ENCODE assay signal across 23 cellular contexts in genomic region chr19:4266253-4267000, GRCh38. TPM values are rescaled to one million over a fixed set of nuclear protein-coding genes. Genes with fewer than 3 reads are reported as not detected.
DNase-seq lines count a peak whose midpoint lies in the region; ATAC-seq and TF ChIP-seq lines count a peak whose summit lies in the region.
"Had no signal": no experiment of that assay in that cellular context is flagged by ENCODE, and none has a peak within 500 bp of the region (broad histone marks: within the 10 kb centered on the region; RNA-seq: fewer than 3 reads in every experiment).

No MANE protein-coding gene starts in this region.

- CTCF ChIA-PET in HCT116 (lab: Charles Lee): interaction anchor here (0.5 to 2.9 kb wide), 37 partner anchors 7 to 525 kb away, joined by 3 to 52 read pairs (median 5); partner anchors contain the start of genes CHAF1A, MPND, PLIN5 and SH3GL1
- CTCF ChIA-PET in naive thymus-derived CD4-positive, alpha-beta T cell (lab: Charles Lee): interaction anchor here (0.6 to 6.0 kb wide), 24 partner anchors 9 to 961 kb away, joined by 3 to 51 read pairs (median 4); partner anchors contain the start of genes MPND, TMIGD2 and YJU2

- no peaks in the 10 kb centered on the region for H3K9me3 ChIP-seq in BLaER1 treated with 17β-estradiol and CSF1 and Interleukin-3, amounts not matched to agents 10 nM and 100 nM (replicated peaks in 1 of 11)
- no peaks in the 10 kb centered on the region for H3K9me3 ChIP-seq in HCT116 (ENCODE audit: control insufficient read depth in 1 of 2, insufficient read depth in 1 of 2, low read depth in 1 of 2, low read length in 2 of 2)
- H3K9me3 ChIP-seq in naive thymus-derived CD4-positive, alpha-beta T cell (ENCODE audit: control insufficient read depth in 2 of 3, low read length in 3 of 3): no peaks in the 10 kb centered on the region
- H3K9me3 ChIP-seq: sigmoid colon had no signal

- H4K20me1 ChIP-seq in BLaER1 treated with 17β-estradiol and CSF1 and Interleukin-3, amounts not matched to agents 10 nM and 100 nM: peaks cover 5 to 20% (median 14%) of the 10 kb centered on the region in 11 experiments; a peak in 18 of 22 replicates
- H4K20me1 ChIP-seq in HCT116 (ENCODE audit: insufficient read depth): no peaks in the 10 kb centered on the region

- POLR2A ChIA-PET in HCT116 (lab: Charles Lee): interaction anchor here (0.6 to 1.6 kb wide), 2 partner anchors 10 to 77 kb away, joined by 3 to 10 read pairs; partner anchors contain the start of gene MPND
- POLR2A ChIA-PET in activated naive CD8-positive, alpha-beta T cell treated with anti-CD3 and anti-CD28 coated beads, Interleukin-2, amount 10 ng/mL, durations not matched to agents 7 days and 5 days (lab: Charles Lee): interaction anchor here (1.1 to 4.0 kb wide), 7 partner anchors 11 to 205 kb away, joined by 3 to 22 read pairs (median 7); partner anchors contain the start of genes CHAF1A, HDGFL2, MPND and SH3GL1
- POLR2A ChIA-PET in naive thymus-derived CD4-positive, alpha-beta T cell (lab: Charles Lee): interaction anchor here (1.2 to 1.7 kb wide), 4 partner anchors 36 to 136 kb away, joined by 3 to 5 read pairs (median 4); partner anchors contain the start of genes CHAF1A, SH3GL1 and TMIGD2

- H3K27me3 Mint-ChIP-seq in activated naive CD8-positive, alpha-beta T cell treated with anti-CD3 and anti-CD28 coated beads, Interleukin-2, amount 10 ng/mL, durations not matched to agents 7 days and 5 days: no peaks in the 10 kb centered on the region
- H3K27me3 Mint-ChIP-seq in naive thymus-derived CD4-positive, alpha-beta T cell: no peaks in the 10 kb centered on the region
- H3K27me3 Mint-ChIP-seq: progenitor cell of endocrine pancreas had no signal

- ATAC-seq in HCT116 (peak; percentile 3; the same call in 1 of the 2 replicates), GM21786 (IDR thresholded peaks at IDR 0.05; ENCODE audit: unreplicated experiment) (no peak)
- ATAC-seq in activated naive CD8-positive, alpha-beta T cell treated with anti-CD3 and anti-CD28 coated beads, Interleukin-2, amount 10 ng/mL, durations not matched to agents 7 days and 5 days (ENCODE audit: low read depth): no peak
- ATAC-seq in naive thymus-derived CD4-positive, alpha-beta T cell: no peak

- H3K4me3 ChIP-seq in BLaER1 treated with 17β-estradiol and CSF1 and Interleukin-3, amounts not matched to agents 10 nM and 100 nM: no peak overlapping the region
- H3K4me3 ChIP-seq in HCT116 (replicated peaks in 1 of 2; ENCODE audit: low read depth in 1 of 2, low read length in 2 of 2): no peak overlapping the region
- H3K4me3 ChIP-seq in naive thymus-derived CD4-positive, alpha-beta T cell (ENCODE audit: low read length): no peak overlapping the region
- H3K4me3 ChIP-seq: sigmoid colon had no signal

- H3K9me2 ChIP-seq in HCT116 (ENCODE audit: insufficient read depth): no peaks in the 10 kb centered on the region

- peaks cover 17% of the 10 kb centered on the region for H3K36me3 Mint-ChIP-seq in activated naive CD8-positive, alpha-beta T cell treated with anti-CD3 and anti-CD28 coated beads, Interleukin-2, amount 10 ng/mL, durations not matched to agents 7 days and 5 days
- H3K36me3 Mint-ChIP-seq in naive thymus-derived CD4-positive, alpha-beta T cell: peaks cover 4 to 23% (median 13%) of the 10 kb centered on the region in 5 donors

- H3K27ac Mint-ChIP-seq in activated naive CD8-positive, alpha-beta T cell treated with anti-CD3 and anti-CD28 coated beads, Interleukin-2, amount 10 ng/mL, durations not matched to agents 7 days and 5 days: peak overlapping the region; percentile 95
- peak overlapping the region in 5 of 9 donors; percentile 14 to 73 (median 48) for H3K27ac Mint-ChIP-seq in naive thymus-derived CD4-positive, alpha-beta T cell
- H3K27ac Mint-ChIP-seq: progenitor cell of endocrine pancreas; T-helper 2 cell treated with Interferon-gamma antibody and Interleukin-4, amounts not matched to agents 5 μg/mL and 100 μg/mL, for 36 hours had no signal

- peak overlapping the region; percentile 35 for H3K4me3 Mint-ChIP-seq in activated naive CD8-positive, alpha-beta T cell treated with anti-CD3 and anti-CD28 coated beads, Interleukin-2, amount 10 ng/mL, durations not matched to agents 7 days and 5 days
- H3K4me3 Mint-ChIP-seq in naive thymus-derived CD4-positive, alpha-beta T cell: peak overlapping the region in 1 of 10 donors; percentile 35
- H3K4me3 Mint-ChIP-seq: HFFc6; T-helper 2 cell treated with Interferon-gamma antibody and Interleukin-4, amounts not matched to agents 5 μg/mL and 100 μg/mL, for 36 hours had no signal

- intact Hi-C loops in HCT116 (cut with micrococcal nuclease): loop anchor here (10.0 kb wide), 1 partner anchor 258 kb away; no protein-coding TSS in a partner anchor
- intact Hi-C loops in naive thymus-derived CD4-positive, alpha-beta T cell (cut with micrococcal nuclease): loop anchor here (2.0 to 5.0 kb wide), 2 partner anchors 36 to 76 kb away; partner anchors contain the start of genes FSD1 (in 2 of the 2), TMIGD2 (in 2 of the 2) and MPND (in 1 of the 2)

- H3K4me2 ChIP-seq in BLaER1 treated with 17β-estradiol and CSF1 and Interleukin-3, amounts not matched to agents 10 nM and 100 nM: peak overlapping the region in 7 of 11 experiments; percentile 22 to 66 (median 40); a peak in 13 of 22 replicates
- no peak overlapping the region for H3K4me2 ChIP-seq in HCT116 (ENCODE audit: low read length)

- TF ChIP-seq CTCF in HCT116 (IDR thresholded peaks at IDR 0.05 in 2 of 3, conservative IDR thresholded peaks at IDR 0.05 in 1 of 3; ENCODE audit: borderline replicate concordance in 1 of 3, insufficient read depth in 1 of 3, low read depth in 2 of 3, low read length in 2 of 3): no peak

- H3K4me1 ChIP-seq in BLaER1 treated with 17β-estradiol and CSF1 and Interleukin-3, amounts not matched to agents 10 nM and 100 nM: peaks cover 21 to 52% (median 40%) of the 10 kb centered on the region in 10 experiments; a peak in 19 of 20 replicates
- H3K4me1 ChIP-seq in HCT116 (ENCODE audit: control insufficient read depth in 1 of 2, insufficient read depth in 2 of 2, low read length in 2 of 2): peaks cover 0 to 7% of the 10 kb centered on the region in 2 experiments; a peak in 1 of 4 replicates
- H3K4me1 ChIP-seq in naive thymus-derived CD4-positive, alpha-beta T cell (ENCODE audit: control insufficient read depth in 2 of 2, insufficient read depth in 2 of 2, low read length in 2 of 2): peaks cover 0 to 6% of the 10 kb centered on the region in 2 donors
- H3K4me1 ChIP-seq: sigmoid colon had no signal

- H3K9ac ChIP-seq in BLaER1 treated with 17β-estradiol and CSF1 and Interleukin-3, amounts not matched to agents 10 nM and 100 nM: no peak overlapping the region
- H3K9ac ChIP-seq in HCT116 (ENCODE audit: low read length): no peak overlapping the region

- H3K36me3 ChIP-seq in BLaER1 treated with 17β-estradiol and CSF1 and Interleukin-3, amounts not matched to agents 10 nM and 100 nM: peaks cover 69 to 98% (median 84%) of the 10 kb centered on the region in 11 experiments
- H3K36me3 ChIP-seq in HCT116 (ENCODE audit: control insufficient read depth in 1 of 2, insufficient read depth in 2 of 2, low read length in 2 of 2): peaks cover 2 to 18% of the 10 kb centered on the region in 2 experiments; a peak in 3 of 4 replicates
- H3K36me3 ChIP-seq in naive thymus-derived CD4-positive, alpha-beta T cell (ENCODE audit: control insufficient read depth in 2 of 3, insufficient read depth in 3 of 3, low read length in 3 of 3): peaks cover 7 to 77% (median 14%) of the 10 kb centered on the region in 3 experiments

- no peaks in the 10 kb centered on the region for H3K79me2 ChIP-seq in HCT116 (ENCODE audit: insufficient read depth, low read length)

- DNase-seq in HCT116 (ENCODE audit: low read depth, low spot score) (no peak), inferior parietal cortex (ENCODE audit: extremely low spot score) (no peak), NCI-H510A treated with DMSO at 0.1 percent for 48 hours (lab: John Stamatoyannopoulos, UW) (no peak)
- no peak for DNase-seq in activated naive CD8-positive, alpha-beta T cell treated with anti-CD3 and anti-CD28 coated beads, Interleukin-2, amount 10 ng/mL, durations not matched to agents 7 days and 5 days
- DNase-seq in naive thymus-derived CD4-positive, alpha-beta T cell: no peak
- DNase-seq: aorta; caudate nucleus; head of caudate nucleus; left ventricle myocardium superior; NCI-H1417 treated with DMSO at 0.1 percent for 48 hours; NCI-H2107; NCI-H510A; NK-92 treated with Interleukin-12 subunit alpha and Interleukin-12 subunit beta, amount 100 ng/mL, for 24 hours; sigmoid colon had no signal

- H3K9me3 Mint-ChIP-seq in activated naive CD8-positive, alpha-beta T cell treated with anti-CD3 and anti-CD28 coated beads, Interleukin-2, amount 10 ng/mL, durations not matched to agents 7 days and 5 days: no peaks in the 10 kb centered on the region
- H3K9me3 Mint-ChIP-seq in naive thymus-derived CD4-positive, alpha-beta T cell: no peaks in the 10 kb centered on the region
- H3K9me3 Mint-ChIP-seq: HFFc6; T-helper 2 cell treated with Interferon-gamma antibody and Interleukin-4, amounts not matched to agents 5 μg/mL and 100 μg/mL, for 36 hours had no signal

- RAD21 ChIA-PET in HCT116 (lab: Charles Lee; ENCODE audit: low non-redundant PET in 1 of 2, low total read pairs in 2 of 2, uncharacterized antibody in 2 of 2, unreplicated experiment in 2 of 2): interaction anchor here (0.6 to 2.2 kb wide), 9 partner anchors 19 to 259 kb away, joined by 3 to 17 read pairs (median 4); partner anchors contain the start of genes MPND (in 1 of the 2) and YJU2 (in 1 of the 2)

- peaks cover 29% of the 10 kb centered on the region for H3K4me1 Mint-ChIP-seq in activated naive CD8-positive, alpha-beta T cell treated with anti-CD3 and anti-CD28 coated beads, Interleukin-2, amount 10 ng/mL, durations not matched to agents 7 days and 5 days
- H3K4me1 Mint-ChIP-seq in naive thymus-derived CD4-positive, alpha-beta T cell: peaks cover 18 to 29% (median 23%) of the 10 kb centered on the region in 7 donors

- no peak for TF ChIP-seq RAD21 in HCT116 (IDR thresholded peaks at IDR 0.05; ENCODE audit: low read depth)

- no peaks in the 10 kb centered on the region for H3K27me3 ChIP-seq in BLaER1 treated with 17β-estradiol and CSF1 and Interleukin-3, amounts not matched to agents 10 nM and 100 nM
- H3K27me3 ChIP-seq in HCT116 (ENCODE audit: insufficient read depth, low read length): no peaks in the 10 kb centered on the region
- H3K27me3 ChIP-seq in naive thymus-derived CD4-positive, alpha-beta T cell (ENCODE audit: control insufficient read depth in 2 of 2, insufficient read depth in 2 of 2, low read length in 2 of 2): no peaks in the 10 kb centered on the region
- H3K27me3 ChIP-seq: sigmoid colon had no signal

- H2AFZ ChIP-seq in HCT116 (ENCODE audit: low read depth, low read length, poor library complexity, severe bottlenecking): no peak overlapping the region

- BruUV-seq in HCT116 (replicated peaks; lab: Mats Ljungman, UMichigan): no TSS peak

- 0 out of 22 replicates have a peak overlapping the region, but pooled peaks of 1 of the 11 experiments have one; percentile 3 for H3K27ac ChIP-seq in BLaER1 treated with 17β-estradiol and CSF1 and Interleukin-3, amounts not matched to agents 10 nM and 100 nM
- no peak overlapping the region for H3K27ac ChIP-seq in HCT116 (ENCODE audit: low read depth, low read length)
- no peak overlapping the region for H3K27ac ChIP-seq in naive thymus-derived CD4-positive, alpha-beta T cell (ENCODE audit: low read depth, low read length)
- H3K27ac ChIP-seq: sigmoid colon had no signal

- no peak for TF ChIP-seq POLR2A in HCT116 (IDR thresholded peaks at IDR 0.05; ENCODE audit: borderline replicate concordance, extremely low read depth, insufficient read depth, insufficient read length)

RNA-seq across cellular contexts. Expression of gene SHD, which starts 12.6 kb away (rescaled TPM):
- total RNA-seq in HCT116 (2021; ENCODE audit: unreplicated experiment): 2.0 TPM
- polyA plus RNA-seq in HCT116 (2012): 2.9 and 3.7 TPM in 2 replicates
- total RNA-seq in activated naive CD8-positive, alpha-beta T cell treated with anti-CD3 and anti-CD28 coated beads, Interleukin-2, amount 10 ng/mL, durations not matched to agents 7 days and 5 days: not detected
- 1 to 10 TPM in 1 of 5 experiments, not detected in 4; 2.3 TPM for total RNA-seq in naive thymus-derived CD4-positive, alpha-beta T cell
- not detected for polyA plus RNA-seq in naive thymus-derived CD4-positive, alpha-beta T cell
- total RNA-seq: aorta, dermis microvascular lymphatic vessel endothelial cell, HFFc6, left ventricle myocardium superior, sigmoid colon, subcutaneous adipose tissue had no signal

RNA-seq across cellular contexts. Expression of gene YJU2, which starts 19.5 kb away (rescaled TPM):
- total RNA-seq in HCT116 (2021; ENCODE audit: unreplicated experiment): 26.9 TPM
- 29.8 and 30.7 TPM in 2 replicates for polyA plus RNA-seq in HCT116 (2012)
- 10 to 100 TPM; 27.9 to 29.0 TPM for total RNA-seq in activated naive CD8-positive, alpha-beta T cell treated with anti-CD3 and anti-CD28 coated beads, Interleukin-2, amount 10 ng/mL, durations not matched to agents 7 days and 5 days
- 10 to 100 TPM; 28.5 to 42.1 (median 31.9) TPM for total RNA-seq in naive thymus-derived CD4-positive, alpha-beta T cell
- 10 to 100 TPM; 24.4 to 44.7 TPM for polyA plus RNA-seq in naive thymus-derived CD4-positive, alpha-beta T cell

RNA-seq across cellular contexts. Expression of gene TMIGD2, which starts 35.8 kb away (rescaled TPM):
- not detected for total RNA-seq in HCT116 (2021; ENCODE audit: unreplicated experiment)
- polyA plus RNA-seq in HCT116 (2012): not detected in 2 replicates
- 10 to 100 TPM; 49.3 to 50.5 TPM for total RNA-seq in activated naive CD8-positive, alpha-beta T cell treated with anti-CD3 and anti-CD28 coated beads, Interleukin-2, amount 10 ng/mL, durations not matched to agents 7 days and 5 days
- total RNA-seq in naive thymus-derived CD4-positive, alpha-beta T cell: 10 to 100 TPM; 22.3 to 50.5 (median 40.0) TPM
- polyA plus RNA-seq in naive thymus-derived CD4-positive, alpha-beta T cell: 100 to 1,000 TPM in 1 of 2 donors, 10 to 100 TPM in 1; 99.4 to 107 TPM
- total RNA-seq: dermis microvascular lymphatic vessel endothelial cell, HFFc6, left ventricle myocardium superior, progenitor cell of endocrine pancreas, RPMI7951, sigmoid colon, SK-MEL-5 had no signal

RNA-seq across cellular contexts. Expression of gene EBI3, which starts 37.1 kb away (rescaled TPM):
- total RNA-seq in HCT116 (2021; ENCODE audit: unreplicated experiment): 1.2 TPM
- polyA plus RNA-seq in HCT116 (2012): 0.07 and 0.74 TPM in 2 replicates
- under 1 TPM; 0.33 to 0.34 TPM for total RNA-seq in activated naive CD8-positive, alpha-beta T cell treated with anti-CD3 and anti-CD28 coated beads, Interleukin-2, amount 10 ng/mL, durations not matched to agents 7 days and 5 days
- 1 to 10 TPM in 1 of 5 experiments, under 1 TPM in 1, not detected in 3; 0.44 to 8.8 TPM for total RNA-seq in naive thymus-derived CD4-positive, alpha-beta T cell
- polyA plus RNA-seq in naive thymus-derived CD4-positive, alpha-beta T cell: not detected
- total RNA-seq: progenitor cell of endocrine pancreas, SK-MEL-5 had no signal

RNA-seq across cellular contexts. Expression of gene FSD1, which starts 38.0 kb away (rescaled TPM):
- 20.1 TPM for total RNA-seq in HCT116 (2021; ENCODE audit: unreplicated experiment)
- polyA plus RNA-seq in HCT116 (2012): 11.6 and 13.9 TPM in 2 replicates
- total RNA-seq in activated naive CD8-positive, alpha-beta T cell treated with anti-CD3 and anti-CD28 coated beads, Interleukin-2, amount 10 ng/mL, durations not matched to agents 7 days and 5 days: 10 to 100 TPM; 20.8 to 21.8 TPM
- 10 to 100 TPM in 1 of 5 experiments, 1 to 10 TPM in 4; 1.8 to 18.9 (median 3.4) TPM for total RNA-seq in naive thymus-derived CD4-positive, alpha-beta T cell
- polyA plus RNA-seq in naive thymus-derived CD4-positive, alpha-beta T cell: 1 to 10 TPM in 1 of 2 donors, under 1 TPM in 1; 0.95 to 2.0 TPM
- total RNA-seq: left ventricle myocardium superior, subcutaneous adipose tissue had no signal
- polyA plus RNA-seq: aorta had no signal

Comparison
In these comparisons a context has a peak if more than half of its experiments do, and no peak if none do; other contexts are left out.
1. RNA of gene TMIGD2, which starts 35.8 kb away (total RNA-seq): 49.3 to 50.5 TPM in activated naive CD8-positive, alpha-beta T cell treated with anti-CD3 and anti-CD28 coated beads, Interleukin-2, amount 10 ng/mL, durations not matched to agents 7 days and 5 days and 22.3 to 50.5 TPM in naive thymus-derived CD4-positive, alpha-beta T cell; not detected in HCT116 (single experiment); every median in the first group is over 10 times any median in the second.